Comparison of ENCODE assay signal across 32 cellular contexts in genomic region chr17:9568004-9568403, GRCh38. TPM values are rescaled to one million over a fixed set of nuclear protein-coding genes. Genes with fewer than 3 reads are reported as not detected.
"Had no signal": no experiment of that assay in that cellular context is flagged by ENCODE, and none has a peak within 500 bp of the region (broad histone marks: within the 10 kb centered on the region; RNA-seq: fewer than 3 reads in every experiment).

No MANE protein-coding gene starts in this region.

- H3K9me3 ChIP-seq: heart left ventricle had no signal

- H3K4me3 ChIP-seq: coronary artery, dorsolateral prefrontal cortex, heart left ventricle had no signal

- H3K27me3 Mint-ChIP-seq: activated CD4-positive, alpha-beta T cell treated with anti-CD3 and anti-CD28 coated beads, Interleukin-2, amount 10 ng/mL, durations not matched to agents 7 days and 5 days; activated CD8-positive, alpha-beta T cell treated with anti-CD3 and anti-CD28 coated beads for 36 hours; activated naive CD8-positive, alpha-beta T cell treated with anti-CD3 and anti-CD28 coated beads for 36 hours; central memory CD8-positive, alpha-beta T cell; dendritic cell treated with granulocyte-macrophage colony-stimulating factor and Interleukin-4, amounts not matched to agents 40 ng/mL and 50 ng/mL, for 4 days had no signal

- H3K4me3 Mint-ChIP-seq: activated CD4-positive, alpha-beta T cell treated with anti-CD3 and anti-CD28 coated beads, Interleukin-2, amount 10 ng/mL, durations not matched to agents 7 days and 5 days; activated CD8-positive, alpha-beta T cell treated with anti-CD3 and anti-CD28 coated beads for 36 hours; activated naive CD8-positive, alpha-beta T cell treated with anti-CD3 and anti-CD28 coated beads for 36 hours; activated T-cell treated with anti-CD3 and anti-CD28 coated beads, Interleukin-2, amount 50 U/mL, for 72 hours; central memory CD8-positive, alpha-beta T cell; dendritic cell treated with granulocyte-macrophage colony-stimulating factor and Interleukin-4, amounts not matched to agents 40 ng/mL and 50 ng/mL, for 4 days; endodermal cell; WTC11 had no signal

- H3K27ac Mint-ChIP-seq: activated naive CD8-positive, alpha-beta T cell treated with anti-CD3 and anti-CD28 coated beads for 36 hours; dendritic cell treated with granulocyte-macrophage colony-stimulating factor and Interleukin-4, amounts not matched to agents 40 ng/mL and 50 ng/mL, for 4 days; endodermal cell; WTC11 had no signal

- H3K4me1 Mint-ChIP-seq: WTC11 had no signal

- DNase-seq: activated CD4-positive, alpha-beta T cell treated with anti-CD3 and anti-CD28 coated beads for 1 hour; activated CD4-positive, alpha-beta T cell treated with anti-CD3 and anti-CD28 coated beads for 4 hours; activated CD4-positive, alpha-beta T cell treated with anti-CD3 and anti-CD28 coated beads, Interleukin-2, amount 10 ng/mL, durations not matched to agents 7 days and 5 days; activated CD4-positive, alpha-beta T cell treated with anti-CD3 and anti-CD28 coated beads, Interleukin-2, amount 50 U/mL, for 4 hours; activated CD8-positive, alpha-beta memory T cell treated with anti-CD3 and anti-CD28 coated beads for 24 hours; activated CD8-positive, alpha-beta T cell treated with anti-CD3 and anti-CD28 coated beads for 36 hours; activated gamma-delta T cell; activated naive CD4-positive, alpha-beta T cell; activated naive CD4-positive, alpha-beta T cell treated with anti-CD3 and anti-CD28 coated beads, Interleukin-2, amount 50 U/mL, for 16 hours; activated naive CD8-positive, alpha-beta T cell treated with anti-CD3 and anti-CD28 coated beads for 36 hours; activated T-cell treated with anti-CD3 and anti-CD28 coated beads, Interleukin-2, amount 50 U/mL, for 72 hours; amniotic stem cell; anterior cingulate cortex; brain microvascular endothelial cell; dorsolateral prefrontal cortex; effector memory CD4-positive, alpha-beta T cell; endodermal cell; foreskin fibroblast; glutamatergic neuron; heart left ventricle; hypothalamus had no signal

- H3K27me3 ChIP-seq: brain microvascular endothelial cell, dorsolateral prefrontal cortex, heart left ventricle had no signal

- ATAC-seq: activated CD8-positive, alpha-beta T cell treated with anti-CD3 and anti-CD28 coated beads for 36 hours; esophagus mucosa; heart left ventricle; WTC11 had no signal

- H3K9me3 Mint-ChIP-seq: activated CD4-positive, alpha-beta T cell treated with anti-CD3 and anti-CD28 coated beads, Interleukin-2, amount 10 ng/mL, durations not matched to agents 7 days and 5 days; activated CD8-positive, alpha-beta T cell treated with anti-CD3 and anti-CD28 coated beads for 36 hours; activated T-cell treated with anti-CD3 and anti-CD28 coated beads, Interleukin-2, amount 50 U/mL, for 72 hours; central memory CD8-positive, alpha-beta T cell; dendritic cell treated with granulocyte-macrophage colony-stimulating factor and Interleukin-4, amounts not matched to agents 40 ng/mL and 50 ng/mL, for 4 days; WTC11 had no signal

- H3K27ac ChIP-seq: brain microvascular endothelial cell, coronary artery, dorsolateral prefrontal cortex, heart left ventricle, VCaP had no signal

RNA-seq across cellular contexts. Expression of gene CFAP52, which starts 8.4 kb away (rescaled TPM):
- total RNA-seq: activated CD4-positive, alpha-beta T cell treated with anti-CD3 and anti-CD28 coated beads, Interleukin-2, amount 10 ng/mL, durations not matched to agents 7 days and 5 days; activated CD8-positive, alpha-beta T cell treated with anti-CD3 and anti-CD28 coated beads for 36 hours; activated naive CD8-positive, alpha-beta T cell treated with anti-CD3 and anti-CD28 coated beads for 36 hours; astrocyte; bronchial epithelial cell; cardiac septum; epithelial cell of proximal tubule; esophagus mucosa; T-helper 1 cell treated with Interleukin-12 subunit alpha and Interleukin-12 subunit beta and Interleukin-4 antibody, amounts not matched to agents 30 ng/mL and 1 ng/mL, for 36 hours; WTC11 had no signal
- polyA plus RNA-seq: heart left ventricle had no signal
